In the genomic region with DNA sequence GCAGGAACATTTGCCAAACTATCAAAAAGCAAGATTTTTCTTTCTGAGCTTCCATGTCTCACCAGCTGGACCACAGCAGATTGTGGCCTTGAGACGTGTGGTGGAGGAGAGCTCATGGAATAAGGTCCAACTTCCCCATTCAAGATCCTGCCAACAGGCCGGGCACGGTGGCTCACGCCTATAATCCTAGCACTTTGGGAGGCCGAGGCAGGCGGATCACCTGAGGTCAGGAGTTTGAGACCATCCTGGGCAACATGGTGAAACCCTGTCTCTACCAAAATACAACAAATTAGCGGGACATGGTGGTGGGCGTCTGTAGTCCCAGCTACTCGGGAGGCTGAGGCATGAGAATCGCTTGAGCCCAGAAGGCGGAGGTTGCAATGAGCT, we compare ENCODE assay signal across 2 cellular contexts. TPM values are rescaled to one million over a fixed set of nuclear protein-coding genes. Genes with fewer than 3 reads are reported as not detected.
"Had no signal": no experiment of that assay in that cellular context is flagged by ENCODE, and none has a peak within 500 bp of the region (broad histone marks: within the 10 kb centered on the region; RNA-seq: fewer than 3 reads in every experiment).

No MANE protein-coding gene starts in this region.

RNA-seq across cellular contexts. Expression of a gene that starts 59.5 kb away (rescaled TPM):
- total RNA-seq: activated CD4-positive, alpha-beta memory T cell treated with anti-CD3 and anti-CD28 coated beads, Interleukin-2, amount 10 ng/mL, durations not matched to agents 7 days and 5 days; activated CD8-positive, alpha-beta memory T cell treated with anti-CD3 and anti-CD28 coated beads, Interleukin-2, amount 10 ng/mL, durations not matched to agents 7 days and 5 days had no signal
